In the genomic region with DNA sequence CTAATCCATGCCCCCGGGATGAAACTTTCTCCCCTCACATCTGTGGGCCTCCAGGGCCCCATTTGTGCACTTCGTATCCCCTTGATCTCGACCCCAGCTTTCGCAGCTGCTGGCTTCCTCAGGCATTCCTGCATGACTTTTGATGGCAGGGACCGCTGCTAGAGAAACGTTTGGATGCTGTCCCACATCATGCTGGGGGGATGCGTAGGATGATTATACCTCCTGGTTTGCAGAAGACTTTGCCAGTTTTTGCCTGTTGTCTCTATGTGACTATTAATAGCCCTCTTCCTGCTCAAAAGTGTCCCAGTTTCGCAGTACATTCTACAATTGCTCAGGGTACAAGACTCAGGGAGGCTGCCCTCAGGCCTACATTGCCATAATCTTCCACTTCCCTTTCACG, we compare ENCODE assay signal across 20 cellular contexts. TPM values are rescaled to one million over a fixed set of nuclear protein-coding genes. Genes with fewer than 3 reads are reported as not detected.
DNase-seq lines count a peak whose midpoint lies in the region; ATAC-seq and TF ChIP-seq lines count a peak whose summit lies in the region.
"Had no signal": no experiment of that assay in that cellular context is flagged by ENCODE, and none has a peak within 500 bp of the region (broad histone marks: within the 10 kb centered on the region; RNA-seq: fewer than 3 reads in every experiment).

No MANE protein-coding gene starts in this region.

- H3K36me3 ChIP-seq in GM23338 (ENCODE audit: insufficient read depth) (no peaks in the 10 kb centered on the region), tibial artery (no peaks in the 10 kb centered on the region)

- H3K4me3 ChIP-seq in GM23338 (no peak overlapping the region), tibial artery (no peak overlapping the region)

- H3K4me1 ChIP-seq in GM23338 (ENCODE audit: insufficient read depth) (no peaks in the 10 kb centered on the region), tibial artery (peaks cover 0 to 50% (median 21%) of the 10 kb centered on the region in 4 donors), foreskin keratinocyte (no peaks in the 10 kb centered on the region)

- no peak overlapping the region for H3K4me3 Mint-ChIP-seq in GM23338
- H3K4me3 Mint-ChIP-seq: IgD-negative memory B cell had no signal

- no peak for TF ChIP-seq CTCF in GM23338 (conservative IDR thresholded peaks at IDR 0.05; ENCODE audit: low read depth in 2 of 2)
- TF ChIP-seq CTCF in tibial artery (IDR thresholded peaks at IDR 0.05), result no peak
- no peak for TF ChIP-seq CTCF in foreskin keratinocyte (conservative IDR thresholded peaks at IDR 0.05)

- peaks cover 2% of the 10 kb centered on the region for H3K27me3 Mint-ChIP-seq in GM23338 (ENCODE audit: insufficient read depth, low read depth, poor library complexity)

- ATAC-seq in GM23338 (no peak), HG03571 (IDR thresholded peaks at IDR 0.05; ENCODE audit: unreplicated experiment) (no peak), foreskin keratinocyte (no peak)

- no peaks in the 10 kb centered on the region for H3K9me3 ChIP-seq in tibial artery

- no peak overlapping the region for H3K27ac Mint-ChIP-seq in GM23338
- H3K27ac Mint-ChIP-seq: IgD-negative memory B cell had no signal

- H3K27me3 ChIP-seq in GM23338 (ENCODE audit: insufficient read depth) (no peaks in the 10 kb centered on the region), tibial artery (no peaks in the 10 kb centered on the region), foreskin keratinocyte (peaks cover 48% of the 10 kb centered on the region)

- H3K27ac ChIP-seq in GM23338 (ENCODE audit: low read depth), result no peak overlapping the region
- H3K27ac ChIP-seq in tibial artery, result peak overlapping the region; percentile 69 to 73
- H3K27ac ChIP-seq in foreskin keratinocyte, result no peak overlapping the region
- H3K27ac ChIP-seq: KMS-11 had no signal

- intact Hi-C loops in tibial artery (cut with DNase I; ENCODE audit: low total_unique reads), result no loop called here

- peaks cover 3% of the 10 kb centered on the region; the same call in 1 of the 3 replicates for H3K4me1 Mint-ChIP-seq in GM23338
- H3K4me1 Mint-ChIP-seq: IgD-negative memory B cell had no signal

- no peaks in the 10 kb centered on the region for H4K20me1 ChIP-seq in GM23338 (replicated peaks; ENCODE audit: insufficient read depth)

- no peaks in the 10 kb centered on the region for H3K9me3 Mint-ChIP-seq in GM23338
- H3K9me3 Mint-ChIP-seq: IgD-negative memory B cell had no signal

- DNase-seq in GM23338 (ENCODE audit: low spot score), result no peak
- peak; percentile 47 to 50 for DNase-seq in cerebellar nuclear complex (lab: John Stamatoyannopoulos, UW)
- peak; percentile 21 for DNase-seq in occipital lobe (lab: John Stamatoyannopoulos, UW)
- no peak for DNase-seq in tibial artery
- DNase-seq in kidney tubule cell (ENCODE audit: low spot score), result no peak
- no peak for DNase-seq in foreskin keratinocyte
- DNase-seq: ACHN, Calu3, DMS79 treated with DMSO at 0.1 percent for 48 hours, H7, MM.1S, NCI-H2029, NCI-H526 treated with DMSO at 0.1 percent for 48 hours, RPMI8226, SHP77 had no signal

- H3K79me2 ChIP-seq in GM23338 (replicated peaks; ENCODE audit: insufficient read depth), result no peaks in the 10 kb centered on the region

- H3K9me2 ChIP-seq in GM23338 (ENCODE audit: insufficient read depth), result no peaks in the 10 kb centered on the region

- H3K36me3 Mint-ChIP-seq in GM23338 (ENCODE audit: low read depth), result no peaks in the 10 kb centered on the region

- no peaks in the 10 kb centered on the region for H3F3A ChIP-seq in GM23338 (replicated peaks; ENCODE audit: low read depth)

- H2AFZ ChIP-seq in GM23338, result peak overlapping the region; percentile 43; the same call in 1 of the 2 replicates

- H3K4me2 ChIP-seq in GM23338, result no peak overlapping the region
- H3K4me2 ChIP-seq: KMS-11 had no signal

TF ChIP-seq in GM23338, 12 proteins besides CTCF, POLR2A, EP300 and RAD21 (continues in another document):
- TF ChIP-seq STAT1 (IDR thresholded peaks at IDR 0.05; ENCODE audit: unreplicated experiment), result no peak
- TF ChIP-seq EZH2 (IDR thresholded peaks at IDR 0.05; ENCODE audit: low read depth, unreplicated experiment), result no peak
- no peak for TF ChIP-seq POLR2AphosphoS5 (IDR thresholded peaks at IDR 0.05; ENCODE audit: low read depth)
- no peak for TF ChIP-seq NANOG (IDR thresholded peaks at IDR 0.05; ENCODE audit: borderline replicate concordance)
- TF ChIP-seq CREB1 (CRISPR knock-in tag; IDR thresholded peaks at IDR 0.05; ENCODE audit: low read depth), result no peak
- no peak for TF ChIP-seq REST (IDR thresholded peaks at IDR 0.05; ENCODE audit: unreplicated experiment)

RNA-seq across cellular contexts. Expression of gene KCNAB1, which starts 10.4 kb away (rescaled TPM):
- total RNA-seq in GM23338 (2014; rRNA removed; shearing (Covaris generic)), result 0.08 and 0.69 TPM in 2 replicates
- polyA plus RNA-seq in GM23338 (2016; fragmentation: Nextera tagmentation; extraction: Ambion mirVana) (1.3 and 2.6 TPM in 2 replicates), foreskin keratinocyte (0.15 and 0.21 TPM in 2 replicates)
- total RNA-seq in occipital lobe (15.3 TPM), foreskin keratinocyte (0.49 and 0.51 TPM in 2 replicates)
- total RNA-seq: NCI-H460 had no signal
- polyA plus RNA-seq: BJ had no signal

Comparison
In these comparisons a context has a peak if more than half of its experiments do, and no peak if none do; other contexts are left out.
1. DNase-seq: peak in cerebellar nuclear complex (2 of 2) and occipital lobe (single experiment); none in GM23338 (single experiment), tibial artery (0 of 2), kidney tubule cell (single experiment) and foreskin keratinocyte (0 of 2).
2. H3K27ac ChIP-seq: peak in tibial artery (2 of 2); none in GM23338 (single experiment) and foreskin keratinocyte (single experiment).